ENCODE assay signal across 1 cellular context in the genomic region with DNA sequence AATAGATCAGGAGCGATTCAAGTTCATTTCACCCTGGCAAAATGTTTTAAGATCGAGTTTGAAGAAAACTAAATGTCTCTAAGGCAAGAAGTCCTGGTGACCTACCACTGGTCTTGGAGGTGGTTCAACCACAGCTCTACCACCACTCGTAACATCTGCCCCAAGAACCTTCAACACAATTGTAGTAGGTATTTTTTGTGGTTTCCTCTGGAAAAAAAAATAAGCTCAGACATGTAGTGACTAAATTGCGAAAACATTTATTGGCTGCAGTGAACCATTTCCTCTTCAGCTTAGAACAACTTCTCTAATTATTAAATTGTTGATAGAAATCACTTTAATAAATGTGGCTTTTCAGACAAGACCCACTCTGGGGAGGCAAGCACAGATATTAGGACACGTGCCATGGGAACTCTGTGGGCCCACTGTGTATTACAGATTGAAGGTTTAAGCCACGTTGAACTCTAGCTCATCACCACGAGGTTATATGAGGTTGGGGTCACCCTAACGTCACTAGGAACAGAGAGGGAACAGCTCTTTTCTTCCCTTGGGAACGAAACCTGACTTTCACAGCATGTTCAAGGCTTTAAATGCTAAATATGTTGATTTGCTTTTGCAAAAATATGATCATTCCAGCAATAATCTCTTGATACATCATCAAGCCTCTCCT.
TF ChIP-seq lines count a peak whose summit lies in the region.

No MANE protein-coding gene starts in this region.

TF ChIP-seq in GM23338, 12 proteins besides CTCF, POLR2A, EP300 and RAD21 (continued from another document):
- TF ChIP-seq, protein P1, sequence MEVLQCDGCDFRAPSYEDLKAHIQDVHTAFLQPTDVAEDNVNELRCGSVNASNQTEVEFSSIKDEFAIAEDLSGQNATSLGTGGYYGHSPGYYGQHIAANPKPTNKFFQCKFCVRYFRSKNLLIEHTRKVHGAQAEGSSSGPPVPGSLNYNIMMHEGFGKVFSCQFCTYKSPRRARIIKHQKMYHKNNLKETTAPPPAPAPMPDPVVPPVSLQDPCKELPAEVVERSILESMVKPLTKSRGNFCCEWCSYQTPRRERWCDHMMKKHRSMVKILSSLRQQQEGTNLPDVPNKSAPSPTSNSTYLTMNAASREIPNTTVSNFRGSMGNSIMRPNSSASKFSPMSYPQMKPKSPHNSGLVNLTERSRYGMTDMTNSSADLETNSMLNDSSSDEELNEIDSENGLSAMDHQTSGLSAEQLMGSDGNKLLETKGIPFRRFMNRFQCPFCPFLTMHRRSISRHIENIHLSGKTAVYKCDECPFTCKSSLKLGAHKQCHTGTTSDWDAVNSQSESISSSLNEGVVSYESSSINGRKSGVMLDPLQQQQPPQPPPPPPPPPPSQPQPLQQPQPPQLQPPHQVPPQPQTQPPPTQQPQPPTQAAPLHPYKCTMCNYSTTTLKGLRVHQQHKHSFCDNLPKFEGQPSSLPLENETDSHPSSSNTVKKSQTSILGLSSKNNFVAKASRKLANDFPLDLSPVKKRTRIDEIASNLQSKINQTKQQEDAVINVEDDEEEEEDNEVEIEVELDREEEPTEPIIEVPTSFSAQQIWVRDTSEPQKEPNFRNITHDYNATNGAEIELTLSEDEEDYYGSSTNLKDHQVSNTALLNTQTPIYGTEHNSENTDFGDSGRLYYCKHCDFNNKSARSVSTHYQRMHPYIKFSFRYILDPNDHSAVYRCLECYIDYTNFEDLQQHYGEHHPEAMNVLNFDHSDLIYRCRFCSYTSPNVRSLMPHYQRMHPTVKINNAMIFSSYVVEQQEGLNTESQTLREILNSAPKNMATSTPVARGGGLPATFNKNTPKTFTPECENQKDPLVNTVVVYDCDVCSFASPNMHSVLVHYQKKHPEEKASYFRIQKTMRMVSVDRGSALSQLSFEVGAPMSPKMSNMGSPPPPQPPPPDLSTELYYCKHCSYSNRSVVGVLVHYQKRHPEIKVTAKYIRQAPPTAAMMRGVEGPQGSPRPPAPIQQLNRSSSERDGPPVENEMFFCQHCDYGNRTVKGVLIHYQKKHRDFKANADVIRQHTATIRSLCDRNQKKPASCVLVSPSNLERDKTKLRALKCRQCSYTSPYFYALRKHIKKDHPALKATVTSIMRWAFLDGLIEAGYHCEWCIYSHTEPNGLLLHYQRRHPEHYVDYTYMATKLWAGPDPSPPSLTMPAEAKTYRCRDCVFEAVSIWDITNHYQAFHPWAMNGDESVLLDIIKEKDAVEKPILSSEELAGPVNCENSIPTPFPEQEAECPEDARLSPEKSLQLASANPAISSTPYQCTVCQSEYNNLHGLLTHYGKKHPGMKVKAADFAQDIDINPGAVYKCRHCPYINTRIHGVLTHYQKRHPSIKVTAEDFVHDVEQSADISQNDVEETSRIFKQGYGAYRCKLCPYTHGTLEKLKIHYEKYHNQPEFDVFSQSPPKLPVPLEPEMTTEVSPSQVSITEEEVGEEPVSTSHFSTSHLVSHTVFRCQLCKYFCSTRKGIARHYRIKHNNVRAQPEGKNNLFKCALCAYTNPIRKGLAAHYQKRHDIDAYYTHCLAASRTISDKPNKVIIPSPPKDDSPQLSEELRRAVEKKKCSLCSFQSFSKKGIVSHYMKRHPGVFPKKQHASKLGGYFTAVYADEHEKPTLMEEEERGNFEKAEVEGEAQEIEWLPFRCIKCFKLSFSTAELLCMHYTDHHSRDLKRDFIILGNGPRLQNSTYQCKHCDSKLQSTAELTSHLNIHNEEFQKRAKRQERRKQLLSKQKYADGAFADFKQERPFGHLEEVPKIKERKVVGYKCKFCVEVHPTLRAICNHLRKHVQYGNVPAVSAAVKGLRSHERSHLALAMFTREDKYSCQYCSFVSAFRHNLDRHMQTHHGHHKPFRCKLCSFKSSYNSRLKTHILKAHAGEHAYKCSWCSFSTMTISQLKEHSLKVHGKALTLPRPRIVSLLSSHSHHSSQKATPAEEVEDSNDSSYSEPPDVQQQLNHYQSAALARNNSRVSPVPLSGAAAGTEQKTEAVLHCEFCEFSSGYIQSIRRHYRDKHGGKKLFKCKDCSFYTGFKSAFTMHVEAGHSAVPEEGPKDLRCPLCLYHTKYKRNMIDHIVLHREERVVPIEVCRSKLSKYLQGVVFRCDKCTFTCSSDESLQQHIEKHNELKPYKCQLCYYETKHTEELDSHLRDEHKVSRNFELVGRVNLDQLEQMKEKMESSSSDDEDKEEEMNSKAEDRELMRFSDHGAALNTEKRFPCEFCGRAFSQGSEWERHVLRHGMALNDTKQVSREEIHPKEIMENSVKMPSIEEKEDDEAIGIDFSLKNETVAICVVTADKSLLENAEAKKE (CRISPR knock-in tag; IDR thresholded peaks at IDR 0.05), result no peak
- TF ChIP-seq ZNF331 (CRISPR knock-in tag; IDR thresholded peaks at IDR 0.05; ENCODE audit: low read depth), result no peak
- TF ChIP-seq NANOG (IDR thresholded peaks at IDR 0.05; ENCODE audit: borderline replicate concordance), result no peak
- TF ChIP-seq, protein P2, sequence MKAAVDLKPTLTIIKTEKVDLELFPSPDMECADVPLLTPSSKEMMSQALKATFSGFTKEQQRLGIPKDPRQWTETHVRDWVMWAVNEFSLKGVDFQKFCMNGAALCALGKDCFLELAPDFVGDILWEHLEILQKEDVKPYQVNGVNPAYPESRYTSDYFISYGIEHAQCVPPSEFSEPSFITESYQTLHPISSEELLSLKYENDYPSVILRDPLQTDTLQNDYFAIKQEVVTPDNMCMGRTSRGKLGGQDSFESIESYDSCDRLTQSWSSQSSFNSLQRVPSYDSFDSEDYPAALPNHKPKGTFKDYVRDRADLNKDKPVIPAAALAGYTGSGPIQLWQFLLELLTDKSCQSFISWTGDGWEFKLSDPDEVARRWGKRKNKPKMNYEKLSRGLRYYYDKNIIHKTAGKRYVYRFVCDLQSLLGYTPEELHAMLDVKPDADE (IDR thresholded peaks at IDR 0.05), result no peak
- no peak for TF ChIP-seq JUNB (IDR thresholded peaks at IDR 0.05; ENCODE audit: unreplicated experiment)
- TF ChIP-seq POLR2AphosphoS5 (IDR thresholded peaks at IDR 0.05; ENCODE audit: low read depth), result no peak
- no peak for TF ChIP-seq ZNF114 (CRISPR knock-in tag; IDR thresholded peaks at IDR 0.05)
- TF ChIP-seq, protein P3, sequence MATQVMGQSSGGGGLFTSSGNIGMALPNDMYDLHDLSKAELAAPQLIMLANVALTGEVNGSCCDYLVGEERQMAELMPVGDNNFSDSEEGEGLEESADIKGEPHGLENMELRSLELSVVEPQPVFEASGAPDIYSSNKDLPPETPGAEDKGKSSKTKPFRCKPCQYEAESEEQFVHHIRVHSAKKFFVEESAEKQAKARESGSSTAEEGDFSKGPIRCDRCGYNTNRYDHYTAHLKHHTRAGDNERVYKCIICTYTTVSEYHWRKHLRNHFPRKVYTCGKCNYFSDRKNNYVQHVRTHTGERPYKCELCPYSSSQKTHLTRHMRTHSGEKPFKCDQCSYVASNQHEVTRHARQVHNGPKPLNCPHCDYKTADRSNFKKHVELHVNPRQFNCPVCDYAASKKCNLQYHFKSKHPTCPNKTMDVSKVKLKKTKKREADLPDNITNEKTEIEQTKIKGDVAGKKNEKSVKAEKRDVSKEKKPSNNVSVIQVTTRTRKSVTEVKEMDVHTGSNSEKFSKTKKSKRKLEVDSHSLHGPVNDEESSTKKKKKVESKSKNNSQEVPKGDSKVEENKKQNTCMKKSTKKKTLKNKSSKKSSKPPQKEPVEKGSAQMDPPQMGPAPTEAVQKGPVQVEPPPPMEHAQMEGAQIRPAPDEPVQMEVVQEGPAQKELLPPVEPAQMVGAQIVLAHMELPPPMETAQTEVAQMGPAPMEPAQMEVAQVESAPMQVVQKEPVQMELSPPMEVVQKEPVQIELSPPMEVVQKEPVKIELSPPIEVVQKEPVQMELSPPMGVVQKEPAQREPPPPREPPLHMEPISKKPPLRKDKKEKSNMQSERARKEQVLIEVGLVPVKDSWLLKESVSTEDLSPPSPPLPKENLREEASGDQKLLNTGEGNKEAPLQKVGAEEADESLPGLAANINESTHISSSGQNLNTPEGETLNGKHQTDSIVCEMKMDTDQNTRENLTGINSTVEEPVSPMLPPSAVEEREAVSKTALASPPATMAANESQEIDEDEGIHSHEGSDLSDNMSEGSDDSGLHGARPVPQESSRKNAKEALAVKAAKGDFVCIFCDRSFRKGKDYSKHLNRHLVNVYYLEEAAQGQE (IDR thresholded peaks at IDR 0.05; ENCODE audit: unreplicated experiment), result no peak
- TF ChIP-seq STAT1 (IDR thresholded peaks at IDR 0.05; ENCODE audit: unreplicated experiment), result no peak
- TF ChIP-seq EZH2phosphoT487 (IDR thresholded peaks at IDR 0.05; ENCODE audit: unreplicated experiment), result no peak
- no peak for TF ChIP-seq CREB1 (CRISPR knock-in tag; IDR thresholded peaks at IDR 0.05; ENCODE audit: low read depth)
